14 cellular contexts compared by ENCODE assay signal in genomic region chr3:127173516-127174166, GRCh38. TPM values are rescaled to one million over a fixed set of nuclear protein-coding genes. Genes with fewer than 3 reads are reported as not detected.
DNase-seq lines count a peak whose midpoint lies in the region; ATAC-seq and TF ChIP-seq lines count a peak whose summit lies in the region.
"Had no signal": no experiment of that assay in that cellular context is flagged by ENCODE, and none has a peak within 500 bp of the region (broad histone marks: within the 10 kb centered on the region; RNA-seq: fewer than 3 reads in every experiment).

No MANE protein-coding gene starts in this region.

- peaks cover 10% of the 10 kb centered on the region for H3F3A ChIP-seq in SK-N-SH (replicated peaks; ENCODE audit: insufficient read depth)

- peaks cover 7% of the 10 kb centered on the region for H3K36me3 Mint-ChIP-seq in glutamatergic neuron (ENCODE audit: unreplicated experiment)
- H3K36me3 Mint-ChIP-seq in osteocyte (ENCODE audit: unreplicated experiment) = no peaks in the 10 kb centered on the region
- H3K36me3 Mint-ChIP-seq: CD8-positive, alpha-beta memory T cell had no signal

- WGBS in SK-N-SH (ENCODE audit: low lambda C conversion rate) = 70% methylated on average over 5 of the region's 5 CpGs

- no peak for TF ChIP-seq RAD21 in SK-N-SH (IDR thresholded peaks at IDR 0.05; ENCODE audit: low read length)

- ATAC-seq in GM18868 (IDR thresholded peaks at IDR 0.05; ENCODE audit: unreplicated experiment) = no peak

- DNase-seq in DMS53 (lab: John Stamatoyannopoulos, UW) (peak; percentile 9), DMS53 treated with DMSO at 0.1 percent for 48 hours (lab: John Stamatoyannopoulos, UW; ENCODE audit: unreplicated experiment) (no peak), SK-N-SH (no peak), glutamatergic neuron (no peak), osteocyte (ENCODE audit: extremely low spot score, unreplicated experiment) (peak; percentile 60)
- no peak for DNase-seq in activated CD4-positive, alpha-beta T cell treated with anti-CD3 and anti-CD28 coated beads for 4 hours
- no peak for DNase-seq in activated CD4-positive, alpha-beta T cell treated with anti-CD3 and anti-CD28 coated beads, Interleukin-2, amount 50 U/mL, for 48 hours
- DNase-seq: CD8-positive, alpha-beta memory T cell; NCI-H2081 treated with DMSO at 0.1 percent for 48 hours had no signal

- no peak for TF ChIP-seq EP300 in SK-N-SH (IDR thresholded peaks at IDR 0.05; ENCODE audit: borderline replicate concordance in 1 of 2, low read depth in 1 of 2, low read length in 1 of 2)

- H3K9me3 Mint-ChIP-seq in glutamatergic neuron (ENCODE audit: unreplicated experiment) = peaks cover 9% of the 10 kb centered on the region
- H3K9me3 Mint-ChIP-seq in osteocyte (ENCODE audit: unreplicated experiment) = peaks cover 4% of the 10 kb centered on the region

- H3K4me3 ChIP-seq in SK-N-SH (ENCODE audit: low read depth in 2 of 2, low read length in 1 of 2) = no peak overlapping the region
- H3K4me3 ChIP-seq: BLaER1 had no signal

- H3K79me2 ChIP-seq in SK-N-SH (ENCODE audit: insufficient read depth) = no peaks in the 10 kb centered on the region

- no peaks in the 10 kb centered on the region for H3K36me3 ChIP-seq in SK-N-SH (replicated peaks in 1 of 2; ENCODE audit: control insufficient read depth in 1 of 2, insufficient read depth in 2 of 2, low read length in 1 of 2)
- H3K36me3 ChIP-seq: BLaER1 had no signal

- POLR2A ChIA-PET in SK-N-SH (lab: Yijun Ruan, JAX) = interaction anchor here (0.6 to 1.5 kb wide), 9 partner anchors 8 to 1238 kb away, joined by 3 to 7 read pairs (median 4); no protein-coding TSS in a partner anchor

- H3K27ac Mint-ChIP-seq in glutamatergic neuron (ENCODE audit: unreplicated experiment) = peak overlapping the region; percentile 52
- H3K27ac Mint-ChIP-seq in osteocyte (ENCODE audit: unreplicated experiment) = no peak overlapping the region

- no peak overlapping the region for H2AFZ ChIP-seq in SK-N-SH (ENCODE audit: low read depth)

- H3K4me3 Mint-ChIP-seq in glutamatergic neuron (ENCODE audit: unreplicated experiment) (no peak overlapping the region), osteocyte (ENCODE audit: unreplicated experiment) (no peak overlapping the region)
- H3K4me3 Mint-ChIP-seq: CD8-positive, alpha-beta memory T cell had no signal

- peaks cover 4% of the 10 kb centered on the region for H3K27me3 Mint-ChIP-seq in glutamatergic neuron (ENCODE audit: unreplicated experiment)
- peaks cover 16% of the 10 kb centered on the region for H3K27me3 Mint-ChIP-seq in osteocyte (ENCODE audit: unreplicated experiment)

- no peak for TF ChIP-seq CTCF in SK-N-SH (IDR thresholded peaks at IDR 0.05)
- no peak for TF ChIP-seq CTCF in glutamatergic neuron (IDR thresholded peaks at IDR 0.05; ENCODE audit: partially characterized antibody, unreplicated experiment)
- no peak for TF ChIP-seq CTCF in osteocyte (IDR thresholded peaks at IDR 0.05)

- no peaks in the 10 kb centered on the region for H3K9me2 ChIP-seq in SK-N-SH

- no peaks in the 10 kb centered on the region for H3K9me3 ChIP-seq in SK-N-SH

- CTCF ChIA-PET in SK-N-SH (lab: Yijun Ruan, JAX) = interaction anchor here (0.6 to 5.3 kb wide), 11 partner anchors 8 to 494 kb away, joined by 3 to 30 read pairs (median 3); no protein-coding TSS in a partner anchor

- peak overlapping the region; percentile 60; the same call in 1 of the 2 replicates for H3K9ac ChIP-seq in SK-N-SH
- H3K9ac ChIP-seq: BLaER1 had no signal

- H3K27ac ChIP-seq in SK-N-SH (ENCODE audit: low read depth in 2 of 2, low read length in 1 of 2) = peak overlapping the region; percentile 95 to 97
- H3K27ac ChIP-seq: 22Rv1, BLaER1 had no signal

- peak overlapping the region; percentile 71 for H3K4me2 ChIP-seq in SK-N-SH

- H3K4me1 Mint-ChIP-seq in glutamatergic neuron (ENCODE audit: low read depth, unreplicated experiment) (peaks cover 23% of the 10 kb centered on the region), osteocyte (ENCODE audit: unreplicated experiment) (peaks cover 4% of the 10 kb centered on the region)
- H3K4me1 Mint-ChIP-seq: CD8-positive, alpha-beta memory T cell had no signal

- H3K27me3 ChIP-seq in SK-N-SH (ENCODE audit: insufficient read depth) = no peaks in the 10 kb centered on the region
- H3K27me3 ChIP-seq: BLaER1 had no signal

- peaks cover 33 to 50% of the 10 kb centered on the region in 2 experiments for H3K4me1 ChIP-seq in SK-N-SH (ENCODE audit: control insufficient read depth in 1 of 2, insufficient read depth in 2 of 2, low read depth in 1 of 2, low read length in 1 of 2)

- H4K20me1 ChIP-seq in SK-N-SH (ENCODE audit: insufficient read depth) = no peaks in the 10 kb centered on the region

TF ChIP-seq in SK-N-SH, 30 proteins besides CTCF, POLR2A, EP300 and RAD21:
- no peak for TF ChIP-seq GABPA (IDR thresholded peaks at IDR 0.05; ENCODE audit: low read depth)
- no peak for TF ChIP-seq FOXJ3 (CRISPR knock-in tag; IDR thresholded peaks at IDR 0.05)
- no peak for TF ChIP-seq USF1 (IDR thresholded peaks at IDR 0.05; ENCODE audit: borderline replicate concordance, low read depth)
- TF ChIP-seq NFIC (IDR thresholded peaks at IDR 0.05; ENCODE audit: borderline replicate concordance) = no peak
- no peak for TF ChIP-seq MEF2A (IDR thresholded peaks at IDR 0.05; ENCODE audit: borderline replicate concordance, low read depth)
- no peak for TF ChIP-seq POLR2AphosphoS5 (IDR thresholded peaks at IDR 0.05; ENCODE audit: low read depth, low read length)
- TF ChIP-seq MXI1 (IDR thresholded peaks at IDR 0.05; ENCODE audit: low read depth, low read length) = no peak
- TF ChIP-seq ELF1 (IDR thresholded peaks at IDR 0.05) = no peak
- no peak for TF ChIP-seq EZH2phosphoT487 (IDR thresholded peaks at IDR 0.05; ENCODE audit: borderline replicate concordance, low read depth)
- no peak for TF ChIP-seq RXRA (IDR thresholded peaks at IDR 0.05; ENCODE audit: borderline replicate concordance, low read depth)
- TF ChIP-seq ZBTB33 (IDR thresholded peaks at IDR 0.05; ENCODE audit: borderline replicate concordance, low read depth) = no peak
- no peak for TF ChIP-seq FOSL2 (IDR thresholded peaks at IDR 0.05; ENCODE audit: borderline replicate concordance, low read depth)
- TF ChIP-seq NRF1 (IDR thresholded peaks at IDR 0.05; ENCODE audit: low read depth, low read length) = no peak
- no peak for TF ChIP-seq CHD2 (IDR thresholded peaks at IDR 0.05; ENCODE audit: low read length, partially characterized antibody)
- no peak for TF ChIP-seq RFX5 (IDR thresholded peaks at IDR 0.05; ENCODE audit: low read length)
- TF ChIP-seq TEAD4 (IDR thresholded peaks at IDR 0.05; ENCODE audit: borderline replicate concordance, insufficient read depth) = no peak
- TF ChIP-seq RCOR1 (IDR thresholded peaks at IDR 0.05; ENCODE audit: low read length) = no peak
- TF ChIP-seq JUND (IDR thresholded peaks at IDR 0.05) = no peak
- no peak for TF ChIP-seq TCF12 (IDR thresholded peaks at IDR 0.05)
- TF ChIP-seq TAF1 (IDR thresholded peaks at IDR 0.05; ENCODE audit: borderline replicate concordance, low read depth, low read length) = no peak

RNA-seq across cellular contexts. Expression of gene PRR23E, which starts 19.3 kb away (rescaled TPM):
- polyA plus RNA-seq in SK-N-SH (2012; rRNA removed) = not detected in 2 replicates
- not detected in 2 replicates for polyA plus RNA-seq in SK-N-SH (2012; cell fraction: cytosol; rRNA removed)
- polyA plus RNA-seq in SK-N-SH (2012; cell fraction: nucleus; rRNA removed) = not detected in 2 replicates
- total RNA-seq in glutamatergic neuron (ENCODE audit: unreplicated experiment) (not detected), osteocyte (not detected in 2 replicates)
- total RNA-seq: CD8-positive, alpha-beta memory T cell; HT-29; PC-3 had no signal
- polyA plus RNA-seq: CD8-positive, alpha-beta memory T cell had no signal

Comparison
In these comparisons a context has a peak if more than half of its experiments do, and no peak if none do; other contexts are left out.
1. DNase-seq: peak in DMS53 (single experiment) and osteocyte (single experiment); none in DMS53 treated with DMSO at 0.1 percent for 48 hours (single experiment), SK-N-SH (single experiment), glutamatergic neuron (single experiment), activated CD4-positive, alpha-beta T cell treated with anti-CD3 and anti-CD28 coated beads for 4 hours (0 of 2) and activated CD4-positive, alpha-beta T cell treated with anti-CD3 and anti-CD28 coated beads, Interleukin-2, amount 50 U/mL, for 48 hours (0 of 2).